17 cellular contexts compared by ENCODE assay signal in the genomic region with DNA sequence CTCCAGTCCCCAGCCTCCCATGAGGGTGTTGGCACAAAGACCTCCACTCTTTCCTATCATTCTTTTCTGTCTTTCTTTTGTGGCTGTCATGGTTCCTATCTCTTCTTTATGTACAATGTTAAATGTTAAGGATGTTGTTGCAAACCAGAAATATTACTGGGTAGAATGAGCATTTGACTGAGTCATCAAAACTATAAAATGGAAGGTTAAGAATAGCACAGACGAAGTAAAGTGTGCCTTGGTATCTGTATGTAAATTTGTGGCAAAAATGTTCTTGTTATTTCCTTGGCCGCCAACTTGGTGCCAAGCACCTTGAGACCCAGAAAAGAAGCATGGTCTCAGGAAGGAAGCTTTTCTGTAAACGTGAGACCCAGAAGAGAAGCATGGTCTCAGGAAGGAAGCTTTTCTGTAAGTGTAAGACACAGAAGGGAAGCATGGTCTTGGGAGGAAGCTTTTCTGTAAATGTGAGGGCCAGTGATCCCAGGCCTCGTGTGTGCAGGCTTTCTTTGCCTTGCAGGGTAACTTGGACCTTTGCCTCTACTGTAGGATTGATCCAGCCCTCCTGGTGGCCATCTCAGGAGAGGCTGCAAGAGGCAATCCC. TPM values are rescaled to one million over a fixed set of nuclear protein-coding genes. Genes with fewer than 3 reads are reported as not detected.
"Had no signal": no experiment of that assay in that cellular context is flagged by ENCODE, and none has a peak within 500 bp of the region (broad histone marks: within the 10 kb centered on the region; RNA-seq: fewer than 3 reads in every experiment).

No MANE protein-coding gene starts in this region.

- H3K4me3 Mint-ChIP-seq: activated naive CD4-positive, alpha-beta T cell treated with anti-CD3 and anti-CD28 coated beads, Interleukin-2, amount 50 U/mL, for 24 hours; activated T-cell treated with anti-CD3 and anti-CD28 coated beads, Interleukin-2, amount 50 U/mL, for 24 hours; brain; stimulated activated naive B cell treated with anti-CD40 and anti-IgM and Interleukin-4, amounts not matched to agents 10 μg/mL and 1 μg/mL and 100 μg/mL, for 72 hours; T-helper 2 cell treated with Interferon-gamma antibody and Interleukin-4, amounts not matched to agents 5 μg/mL and 100 μg/mL, for 36 hours had no signal

- H3K4me3 ChIP-seq: gastroesophageal sphincter, right atrium auricular region had no signal

- H3K27ac Mint-ChIP-seq: activated T-cell treated with anti-CD3 and anti-CD28 coated beads, Interleukin-2, amount 50 U/mL, for 24 hours; brain; stimulated activated naive B cell treated with anti-CD40 and anti-IgM and Interleukin-4, amounts not matched to agents 10 μg/mL and 1 μg/mL and 100 μg/mL, for 72 hours; T-helper 2 cell treated with Interferon-gamma antibody and Interleukin-4, amounts not matched to agents 5 μg/mL and 100 μg/mL, for 36 hours had no signal

- H3K27me3 ChIP-seq: right atrium auricular region had no signal

- H3K4me1 ChIP-seq: gastroesophageal sphincter, right atrium auricular region had no signal

- H3K27me3 Mint-ChIP-seq: activated naive CD4-positive, alpha-beta T cell treated with anti-CD3 and anti-CD28 coated beads, Interleukin-2, amount 50 U/mL, for 24 hours; activated T-cell treated with anti-CD3 and anti-CD28 coated beads, Interleukin-2, amount 50 U/mL, for 24 hours had no signal

- H3K4me1 Mint-ChIP-seq: brain had no signal

- H3K36me3 ChIP-seq: gastroesophageal sphincter, right atrium auricular region had no signal

- H3K27ac ChIP-seq: gastroesophageal sphincter, right atrium auricular region had no signal

- H3K9me3 Mint-ChIP-seq: activated naive CD4-positive, alpha-beta T cell treated with anti-CD3 and anti-CD28 coated beads, Interleukin-2, amount 50 U/mL, for 24 hours had no signal

- DNase-seq: activated CD4-positive, alpha-beta T cell treated with anti-CD3 and anti-CD28 coated beads, Interleukin-2, amount 50 U/mL, for 4 hours; activated effector memory CD4-positive, alpha-beta T cell treated with Interleukin-2 at 50 U/mL for 16 hours; activated T-cell treated with anti-CD3 and anti-CD28 coated beads, Interleukin-2, amount 50 U/mL, for 24 hours; amniotic stem cell; cerebellar nuclear complex; left ventricle myocardium superior; small intestine; stimulated activated naive B cell treated with anti-CD40 and anti-IgM and Interleukin-4, amounts not matched to agents 10 μg/mL and 1 μg/mL and 100 μg/mL, for 72 hours; SW 1271 had no signal

- ATAC-seq: activated CD4-positive, CD25-positive, alpha-beta regulatory T cell treated with anti-CD3 and anti-CD28 coated beads, Interleukin-2, amount 50 U/mL, for 24 hours; gastroesophageal sphincter; left ventricle myocardium superior; stimulated activated naive B cell treated with anti-CD40 and anti-IgM and Interleukin-4, amounts not matched to agents 10 μg/mL and 1 μg/mL and 100 μg/mL, for 72 hours had no signal

RNA-seq across cellular contexts. Expression of a gene that starts 18.0 kb away (rescaled TPM):
- total RNA-seq: mesenteric fat pad had no signal

RNA-seq across cellular contexts. Expression of a gene that starts 54.5 kb away (rescaled TPM):
- total RNA-seq: endothelial cell of umbilical vein had no signal
